8 cellular contexts compared by ENCODE assay signal in genomic region chr1:153963850-153964331, GRCh38.
A peak's percentile ranks its signal among the peaks of the same experiment; 100 is the strongest.
DNase-seq lines count a peak whose midpoint lies in the region; ATAC-seq and TF ChIP-seq lines count a peak whose summit lies in the region.

No MANE protein-coding gene starts in this region.

- no peak overlapping the region for H3K9ac ChIP-seq in parathyroid adenoma

- H3K9me3 ChIP-seq in WERI-Rb-1 (ENCODE audit: severe bottlenecking): no peaks in the 10 kb centered on the region
- H3K9me3 ChIP-seq in parathyroid adenoma (ENCODE audit: control insufficient read depth, low read length): no peaks in the 10 kb centered on the region

- TF ChIP-seq CTCF in WERI-Rb-1 (IDR thresholded peaks at IDR 0.05; ENCODE audit: low read depth, low read length) (no peak), parathyroid adenoma (IDR thresholded peaks at IDR 0.05) (no peak)

- peak overlapping the region; percentile 98 for H3K4me2 ChIP-seq in parathyroid adenoma (ENCODE audit: low read length)

- H3K79me2 ChIP-seq in parathyroid adenoma: peaks cover 3% of the 10 kb centered on the region

- ATAC-seq in HG03280 (IDR thresholded peaks at IDR 0.05; ENCODE audit: unreplicated experiment) (peak; percentile 0), HG02870 (IDR thresholded peaks at IDR 0.05; ENCODE audit: unreplicated experiment) (no peak)

- H3K27ac ChIP-seq in WERI-Rb-1: peak overlapping the region; percentile 89
- H3K27ac ChIP-seq in parathyroid adenoma: peak overlapping the region; percentile 86

- H3K27me3 ChIP-seq in WERI-Rb-1 (ENCODE audit: insufficient read depth, low read depth, severe bottlenecking) (no peaks in the 10 kb centered on the region), parathyroid adenoma (ENCODE audit: control insufficient read depth, insufficient read depth, low read length) (no peaks in the 10 kb centered on the region)

- H3K4me3 ChIP-seq in WERI-Rb-1 (ENCODE audit: low read depth, low read length): peak overlapping the region; percentile 58
- peak overlapping the region; percentile 90 for H3K4me3 ChIP-seq in parathyroid adenoma (ENCODE audit: low read depth, low read length)

- peak; percentile 33 for DNase-seq in GM03348 (ENCODE audit: low spot score)
- DNase-seq in WERI-Rb-1: peak; percentile 86
- peak; percentile 82 for DNase-seq in glomerular visceral epithelial cell (ENCODE audit: extremely low spot score)
- DNase-seq in NCI-H1694 treated with DMSO at 0.1 percent for 48 hours (lab: John Stamatoyannopoulos, UW): no peak
- no peak for DNase-seq in CD1c-positive myeloid dendritic cell (ENCODE audit: extremely low spot score)

- peaks cover 12% of the 10 kb centered on the region for H3K4me1 ChIP-seq in parathyroid adenoma

- H3K36me3 ChIP-seq in WERI-Rb-1 (peaks cover 46% of the 10 kb centered on the region), parathyroid adenoma (ENCODE audit: control insufficient read depth, insufficient read depth, low read length) (no peaks in the 10 kb centered on the region)

- H2AFZ ChIP-seq in parathyroid adenoma: peak overlapping the region; percentile 84

Comparison
In these comparisons a context has a peak if more than half of its experiments do, and no peak if none do; other contexts are left out.
1. DNase-seq: peak in GM03348 (single experiment), WERI-Rb-1 (single experiment) and glomerular visceral epithelial cell (single experiment); none in NCI-H1694 treated with DMSO at 0.1 percent for 48 hours (single experiment) and CD1c-positive myeloid dendritic cell (single experiment).